Comparison of ENCODE assay signal across 4 cellular contexts in genomic region chr5:151553695-151554094, GRCh38. TPM values are rescaled to one million over a fixed set of nuclear protein-coding genes. Genes with fewer than 3 reads are reported as not detected.
"Had no signal": no experiment of that assay in that cellular context is flagged by ENCODE, and none has a peak within 500 bp of the region (broad histone marks: within the 10 kb centered on the region; RNA-seq: fewer than 3 reads in every experiment).

No MANE protein-coding gene starts in this region.

- DNase-seq: GDM1, GF-D8 had no signal

- ATAC-seq: GM12878 had no signal

- H3K4me3 ChIP-seq: GM12878 had no signal

RNA-seq across cellular contexts. Expression of gene FAT2, which starts 37.4 kb away (rescaled TPM):
- total RNA-seq: G401 had no signal
